In the genomic region with DNA sequence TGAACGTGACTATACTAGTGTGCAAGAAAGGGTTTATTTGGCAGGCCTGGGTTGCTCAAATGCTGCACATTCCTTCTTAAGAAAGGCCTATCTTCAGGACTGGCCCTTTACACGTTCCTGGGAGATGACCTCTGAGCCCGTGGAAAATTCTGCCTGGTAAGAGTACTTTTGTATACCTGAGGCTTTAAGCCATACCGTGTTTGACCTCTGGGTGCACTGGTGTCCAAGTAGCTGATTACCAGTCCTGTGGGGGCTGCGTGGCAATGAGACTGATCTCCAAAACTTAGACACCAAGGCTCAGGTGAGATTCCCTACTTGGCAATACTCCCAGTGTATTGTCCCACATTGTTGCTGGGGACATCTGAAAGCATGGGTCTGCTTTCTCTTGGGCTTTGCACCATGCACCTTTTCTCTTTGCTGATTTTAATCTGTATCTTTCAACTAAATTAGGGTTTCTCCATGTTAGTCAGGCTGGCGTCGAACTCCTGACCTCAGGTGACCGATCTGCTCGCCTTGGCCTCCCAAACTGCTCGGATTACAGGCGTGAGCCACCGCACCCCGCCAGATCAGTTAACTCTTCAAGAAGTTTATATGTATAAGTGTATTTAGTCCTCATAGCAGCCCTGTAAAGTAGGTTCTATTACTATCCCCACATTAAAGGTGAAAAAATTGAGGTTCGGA, we compare ENCODE assay signal across 1 cellular context.
TF ChIP-seq lines count a peak whose summit lies in the region.

No MANE protein-coding gene starts in this region.

TF ChIP-seq in HepG2, 621 proteins besides CTCF, POLR2A, EP300 and RAD21 (continued from another document and continues in another):
- TF ChIP-seq, protein P1, sequence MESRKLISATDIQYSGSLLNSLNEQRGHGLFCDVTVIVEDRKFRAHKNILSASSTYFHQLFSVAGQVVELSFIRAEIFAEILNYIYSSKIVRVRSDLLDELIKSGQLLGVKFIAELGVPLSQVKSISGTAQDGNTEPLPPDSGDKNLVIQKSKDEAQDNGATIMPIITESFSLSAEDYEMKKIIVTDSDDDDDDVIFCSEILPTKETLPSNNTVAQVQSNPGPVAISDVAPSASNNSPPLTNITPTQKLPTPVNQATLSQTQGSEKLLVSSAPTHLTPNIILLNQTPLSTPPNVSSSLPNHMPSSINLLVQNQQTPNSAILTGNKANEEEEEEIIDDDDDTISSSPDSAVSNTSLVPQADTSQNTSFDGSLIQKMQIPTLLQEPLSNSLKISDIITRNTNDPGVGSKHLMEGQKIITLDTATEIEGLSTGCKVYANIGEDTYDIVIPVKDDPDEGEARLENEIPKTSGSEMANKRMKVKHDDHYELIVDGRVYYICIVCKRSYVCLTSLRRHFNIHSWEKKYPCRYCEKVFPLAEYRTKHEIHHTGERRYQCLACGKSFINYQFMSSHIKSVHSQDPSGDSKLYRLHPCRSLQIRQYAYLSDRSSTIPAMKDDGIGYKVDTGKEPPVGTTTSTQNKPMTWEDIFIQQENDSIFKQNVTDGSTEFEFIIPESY (CRISPR knock-in tag; IDR thresholded peaks at IDR 0.05): no peak
- TF ChIP-seq ZBTB7A (CRISPR knock-in tag; IDR thresholded peaks at IDR 0.05) (no peak), ELF4 (CRISPR knock-in tag; IDR thresholded peaks at IDR 0.05; ENCODE audit: borderline replicate concordance) (no peak), CHD4 (IDR thresholded peaks at IDR 0.05; ENCODE audit: borderline replicate concordance, low read length) (no peak; the same call in 1 of the 2 replicates), MTA1 (CRISPR knock-in tag; IDR thresholded peaks at IDR 0.05; ENCODE audit: borderline replicate concordance) (no peak), BRCA1 (CRISPR knock-in tag; IDR thresholded peaks at IDR 0.05) (no peak), ATAD3A (CRISPR knock-in tag; IDR thresholded peaks at IDR 0.05) (no peak), ZNF382 (CRISPR knock-in tag; IDR thresholded peaks at IDR 0.05; ENCODE audit: borderline replicate concordance) (no peak), ZKSCAN5 (CRISPR knock-in tag; IDR thresholded peaks at IDR 0.05) (no peak), GABPB1 (CRISPR knock-in tag; IDR thresholded peaks at IDR 0.05) (0 out of 2 replicates have a peak, but pooled peaks have one; percentile 21), TOPORS (CRISPR knock-in tag; IDR thresholded peaks at IDR 0.05) (no peak), SATB2 (CRISPR knock-in tag; IDR thresholded peaks at IDR 0.05) (no peak), TCF7 (IDR thresholded peaks at IDR 0.05; ENCODE audit: low read depth) (no peak), CAMTA2 (CRISPR knock-in tag; IDR thresholded peaks at IDR 0.05; ENCODE audit: borderline replicate concordance) (no peak), NFYB (CRISPR knock-in tag; IDR thresholded peaks at IDR 0.05) (no peak), NFATC3 (CRISPR knock-in tag; IDR thresholded peaks at IDR 0.05) (no peak), TBX3 (IDR thresholded peaks at IDR 0.05; ENCODE audit: borderline replicate concordance) (no peak), ZNF790 (CRISPR knock-in tag; IDR thresholded peaks at IDR 0.05; ENCODE audit: borderline replicate concordance) (no peak), ZNF460 (CRISPR knock-in tag; IDR thresholded peaks at IDR 0.05; ENCODE audit: borderline replicate concordance) (peak; percentile 81; the same call in 1 of the 2 replicates), ZNF672 (CRISPR knock-in tag; IDR thresholded peaks at IDR 0.05) (no peak), NPAS2 (CRISPR knock-in tag; IDR thresholded peaks at IDR 0.05; ENCODE audit: borderline replicate concordance) (no peak), MYNN (CRISPR knock-in tag; IDR thresholded peaks at IDR 0.05; ENCODE audit: low read depth) (no peak), ZIK1 (CRISPR knock-in tag; IDR thresholded peaks at IDR 0.05; ENCODE audit: borderline replicate concordance, low read depth) (no peak), ZNF577 (CRISPR knock-in tag; IDR thresholded peaks at IDR 0.05; ENCODE audit: borderline replicate concordance, low read depth) (no peak), NAIF1 (CRISPR knock-in tag; IDR thresholded peaks at IDR 0.05; ENCODE audit: borderline replicate concordance) (no peak), ATM (IDR thresholded peaks at IDR 0.05; ENCODE audit: borderline replicate concordance) (no peak), GABPA (IDR thresholded peaks at IDR 0.05; ENCODE audit: low read depth, low read length) (no peak), GABPA (CRISPR knock-in tag; IDR thresholded peaks at IDR 0.05; ENCODE audit: low read depth) (no peak), ZNF451 (CRISPR knock-in tag; IDR thresholded peaks at IDR 0.05) (no peak), ZNF644 (CRISPR knock-in tag; IDR thresholded peaks at IDR 0.05; ENCODE audit: low read depth) (peak; percentile 3; the same call in 1 of the 2 replicates), ZNF383 (CRISPR knock-in tag; IDR thresholded peaks at IDR 0.05; ENCODE audit: borderline replicate concordance) (no peak), ZNF264 (CRISPR knock-in tag; IDR thresholded peaks at IDR 0.05) (0 out of 2 replicates have a peak, but pooled peaks have one; percentile 24), RBM39 (IDR thresholded peaks at IDR 0.05; ENCODE audit: low read depth, low read length, poor library complexity, severe bottlenecking) (no peak)
- TF ChIP-seq, protein P2, sequence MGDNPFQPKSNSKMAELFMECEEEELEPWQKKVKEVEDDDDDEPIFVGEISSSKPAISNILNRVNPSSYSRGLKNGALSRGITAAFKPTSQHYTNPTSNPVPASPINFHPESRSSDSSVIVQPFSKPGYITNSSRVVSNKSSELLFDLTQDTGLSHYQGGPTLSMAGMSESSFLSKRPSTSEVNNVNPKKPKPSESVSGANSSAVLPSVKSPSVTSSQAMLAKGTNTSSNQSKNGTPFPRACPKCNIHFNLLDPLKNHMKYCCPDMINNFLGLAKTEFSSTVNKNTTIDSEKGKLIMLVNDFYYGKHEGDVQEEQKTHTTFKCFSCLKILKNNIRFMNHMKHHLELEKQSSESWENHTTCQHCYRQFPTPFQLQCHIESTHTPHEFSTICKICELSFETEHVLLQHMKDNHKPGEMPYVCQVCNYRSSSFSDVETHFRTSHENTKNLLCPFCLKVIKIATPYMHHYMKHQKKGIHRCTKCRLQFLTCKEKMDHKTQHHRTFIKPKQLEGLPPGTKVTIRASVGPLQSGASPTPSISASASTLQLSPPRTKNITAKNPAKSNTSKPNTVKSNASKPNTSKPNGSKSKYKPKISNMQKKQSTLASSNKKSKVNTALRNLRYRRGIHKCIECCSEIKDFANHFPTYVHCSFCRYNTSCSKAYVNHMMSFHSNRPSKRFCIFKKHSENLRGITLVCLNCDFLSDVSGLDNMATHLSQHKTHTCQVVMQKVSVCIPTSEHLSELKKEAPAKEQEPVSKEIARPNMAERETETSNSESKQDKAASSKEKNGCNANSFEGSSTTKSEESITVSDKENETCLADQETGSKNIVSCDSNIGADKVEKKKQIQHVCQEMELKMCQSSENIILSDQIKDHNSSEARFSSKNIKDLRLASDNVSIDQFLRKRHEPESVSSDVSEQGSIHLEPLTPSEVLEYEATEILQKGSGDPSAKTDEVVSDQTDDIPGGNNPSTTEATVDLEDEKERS (CRISPR knock-in tag; IDR thresholded peaks at IDR 0.05): peak; percentile 45; the same call in 1 of the 2 replicates
- TF ChIP-seq, protein P3, sequence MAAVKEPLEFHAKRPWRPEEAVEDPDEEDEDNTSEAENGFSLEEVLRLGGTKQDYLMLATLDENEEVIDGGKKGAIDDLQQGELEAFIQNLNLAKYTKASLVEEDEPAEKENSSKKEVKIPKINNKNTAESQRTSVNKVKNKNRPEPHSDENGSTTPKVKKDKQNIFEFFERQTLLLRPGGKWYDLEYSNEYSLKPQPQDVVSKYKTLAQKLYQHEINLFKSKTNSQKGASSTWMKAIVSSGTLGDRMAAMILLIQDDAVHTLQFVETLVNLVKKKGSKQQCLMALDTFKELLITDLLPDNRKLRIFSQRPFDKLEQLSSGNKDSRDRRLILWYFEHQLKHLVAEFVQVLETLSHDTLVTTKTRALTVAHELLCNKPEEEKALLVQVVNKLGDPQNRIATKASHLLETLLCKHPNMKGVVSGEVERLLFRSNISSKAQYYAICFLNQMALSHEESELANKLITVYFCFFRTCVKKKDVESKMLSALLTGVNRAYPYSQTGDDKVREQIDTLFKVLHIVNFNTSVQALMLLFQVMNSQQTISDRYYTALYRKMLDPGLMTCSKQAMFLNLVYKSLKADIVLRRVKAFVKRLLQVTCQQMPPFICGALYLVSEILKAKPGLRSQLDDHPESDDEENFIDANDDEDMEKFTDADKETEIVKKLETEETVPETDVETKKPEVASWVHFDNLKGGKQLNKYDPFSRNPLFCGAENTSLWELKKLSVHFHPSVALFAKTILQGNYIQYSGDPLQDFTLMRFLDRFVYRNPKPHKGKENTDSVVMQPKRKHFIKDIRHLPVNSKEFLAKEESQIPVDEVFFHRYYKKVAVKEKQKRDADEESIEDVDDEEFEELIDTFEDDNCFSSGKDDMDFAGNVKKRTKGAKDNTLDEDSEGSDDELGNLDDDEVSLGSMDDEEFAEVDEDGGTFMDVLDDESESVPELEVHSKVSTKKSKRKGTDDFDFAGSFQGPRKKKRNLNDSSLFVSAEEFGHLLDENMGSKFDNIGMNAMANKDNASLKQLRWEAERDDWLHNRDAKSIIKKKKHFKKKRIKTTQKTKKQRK (IDR thresholded peaks at IDR 0.05; ENCODE audit: low read length): no peak
- TF ChIP-seq, protein P4, sequence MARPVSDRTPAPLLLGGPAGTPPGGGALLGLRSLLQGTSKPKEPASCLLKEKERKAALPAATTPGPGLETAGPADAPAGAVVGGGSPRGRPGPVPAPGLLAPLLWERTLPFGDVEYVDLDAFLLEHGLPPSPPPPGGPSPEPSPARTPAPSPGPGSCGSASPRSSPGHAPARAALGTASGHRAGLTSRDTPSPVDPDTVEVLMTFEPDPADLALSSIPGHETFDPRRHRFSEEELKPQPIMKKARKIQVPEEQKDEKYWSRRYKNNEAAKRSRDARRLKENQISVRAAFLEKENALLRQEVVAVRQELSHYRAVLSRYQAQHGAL (CRISPR knock-in tag; IDR thresholded peaks at IDR 0.05; ENCODE audit: not compliant biosample characterization): no peak
- TF ChIP-seq, protein P5, sequence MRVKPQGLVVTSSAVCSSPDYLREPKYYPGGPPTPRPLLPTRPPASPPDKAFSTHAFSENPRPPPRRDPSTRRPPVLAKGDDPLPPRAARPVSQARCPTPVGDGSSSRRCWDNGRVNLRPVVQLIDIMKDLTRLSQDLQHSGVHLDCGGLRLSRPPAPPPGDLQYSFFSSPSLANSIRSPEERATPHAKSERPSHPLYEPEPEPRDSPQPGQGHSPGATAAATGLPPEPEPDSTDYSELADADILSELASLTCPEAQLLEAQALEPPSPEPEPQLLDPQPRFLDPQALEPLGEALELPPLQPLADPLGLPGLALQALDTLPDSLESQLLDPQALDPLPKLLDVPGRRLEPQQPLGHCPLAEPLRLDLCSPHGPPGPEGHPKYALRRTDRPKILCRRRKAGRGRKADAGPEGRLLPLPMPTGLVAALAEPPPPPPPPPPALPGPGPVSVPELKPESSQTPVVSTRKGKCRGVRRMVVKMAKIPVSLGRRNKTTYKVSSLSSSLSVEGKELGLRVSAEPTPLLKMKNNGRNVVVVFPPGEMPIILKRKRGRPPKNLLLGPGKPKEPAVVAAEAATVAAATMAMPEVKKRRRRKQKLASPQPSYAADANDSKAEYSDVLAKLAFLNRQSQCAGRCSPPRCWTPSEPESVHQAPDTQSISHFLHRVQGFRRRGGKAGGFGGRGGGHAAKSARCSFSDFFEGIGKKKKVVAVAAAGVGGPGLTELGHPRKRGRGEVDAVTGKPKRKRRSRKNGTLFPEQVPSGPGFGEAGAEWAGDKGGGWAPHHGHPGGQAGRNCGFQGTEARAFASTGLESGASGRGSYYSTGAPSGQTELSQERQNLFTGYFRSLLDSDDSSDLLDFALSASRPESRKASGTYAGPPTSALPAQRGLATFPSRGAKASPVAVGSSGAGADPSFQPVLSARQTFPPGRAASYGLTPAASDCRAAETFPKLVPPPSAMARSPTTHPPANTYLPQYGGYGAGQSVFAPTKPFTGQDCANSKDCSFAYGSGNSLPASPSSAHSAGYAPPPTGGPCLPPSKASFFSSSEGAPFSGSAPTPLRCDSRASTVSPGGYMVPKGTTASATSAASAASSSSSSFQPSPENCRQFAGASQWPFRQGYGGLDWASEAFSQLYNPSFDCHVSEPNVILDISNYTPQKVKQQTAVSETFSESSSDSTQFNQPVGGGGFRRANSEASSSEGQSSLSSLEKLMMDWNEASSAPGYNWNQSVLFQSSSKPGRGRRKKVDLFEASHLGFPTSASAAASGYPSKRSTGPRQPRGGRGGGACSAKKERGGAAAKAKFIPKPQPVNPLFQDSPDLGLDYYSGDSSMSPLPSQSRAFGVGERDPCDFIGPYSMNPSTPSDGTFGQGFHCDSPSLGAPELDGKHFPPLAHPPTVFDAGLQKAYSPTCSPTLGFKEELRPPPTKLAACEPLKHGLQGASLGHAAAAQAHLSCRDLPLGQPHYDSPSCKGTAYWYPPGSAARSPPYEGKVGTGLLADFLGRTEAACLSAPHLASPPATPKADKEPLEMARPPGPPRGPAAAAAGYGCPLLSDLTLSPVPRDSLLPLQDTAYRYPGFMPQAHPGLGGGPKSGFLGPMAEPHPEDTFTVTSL (CRISPR knock-in tag; IDR thresholded peaks at IDR 0.05; ENCODE audit: borderline replicate concordance): no peak
- TF ChIP-seq, protein P6, sequence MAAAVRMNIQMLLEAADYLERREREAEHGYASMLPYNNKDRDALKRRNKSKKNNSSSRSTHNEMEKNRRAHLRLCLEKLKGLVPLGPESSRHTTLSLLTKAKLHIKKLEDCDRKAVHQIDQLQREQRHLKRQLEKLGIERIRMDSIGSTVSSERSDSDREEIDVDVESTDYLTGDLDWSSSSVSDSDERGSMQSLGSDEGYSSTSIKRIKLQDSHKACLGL (CRISPR knock-in tag; IDR thresholded peaks at IDR 0.05): no peak
- TF ChIP-seq, protein P7, sequence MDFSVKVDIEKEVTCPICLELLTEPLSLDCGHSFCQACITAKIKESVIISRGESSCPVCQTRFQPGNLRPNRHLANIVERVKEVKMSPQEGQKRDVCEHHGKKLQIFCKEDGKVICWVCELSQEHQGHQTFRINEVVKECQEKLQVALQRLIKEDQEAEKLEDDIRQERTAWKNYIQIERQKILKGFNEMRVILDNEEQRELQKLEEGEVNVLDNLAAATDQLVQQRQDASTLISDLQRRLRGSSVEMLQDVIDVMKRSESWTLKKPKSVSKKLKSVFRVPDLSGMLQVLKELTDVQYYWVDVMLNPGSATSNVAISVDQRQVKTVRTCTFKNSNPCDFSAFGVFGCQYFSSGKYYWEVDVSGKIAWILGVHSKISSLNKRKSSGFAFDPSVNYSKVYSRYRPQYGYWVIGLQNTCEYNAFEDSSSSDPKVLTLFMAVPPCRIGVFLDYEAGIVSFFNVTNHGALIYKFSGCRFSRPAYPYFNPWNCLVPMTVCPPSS (IDR thresholded peaks at IDR 0.05): no peak
- TF ChIP-seq, protein P8, sequence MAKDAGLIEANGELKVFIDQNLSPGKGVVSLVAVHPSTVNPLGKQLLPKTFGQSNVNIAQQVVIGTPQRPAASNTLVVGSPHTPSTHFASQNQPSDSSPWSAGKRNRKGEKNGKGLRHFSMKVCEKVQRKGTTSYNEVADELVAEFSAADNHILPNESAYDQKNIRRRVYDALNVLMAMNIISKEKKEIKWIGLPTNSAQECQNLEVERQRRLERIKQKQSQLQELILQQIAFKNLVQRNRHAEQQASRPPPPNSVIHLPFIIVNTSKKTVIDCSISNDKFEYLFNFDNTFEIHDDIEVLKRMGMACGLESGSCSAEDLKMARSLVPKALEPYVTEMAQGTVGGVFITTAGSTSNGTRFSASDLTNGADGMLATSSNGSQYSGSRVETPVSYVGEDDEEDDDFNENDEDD (CRISPR knock-in tag; IDR thresholded peaks at IDR 0.05; ENCODE audit: borderline replicate concordance): no peak
